Comparison of ENCODE assay signal across 8 cellular contexts in the genomic region with DNA sequence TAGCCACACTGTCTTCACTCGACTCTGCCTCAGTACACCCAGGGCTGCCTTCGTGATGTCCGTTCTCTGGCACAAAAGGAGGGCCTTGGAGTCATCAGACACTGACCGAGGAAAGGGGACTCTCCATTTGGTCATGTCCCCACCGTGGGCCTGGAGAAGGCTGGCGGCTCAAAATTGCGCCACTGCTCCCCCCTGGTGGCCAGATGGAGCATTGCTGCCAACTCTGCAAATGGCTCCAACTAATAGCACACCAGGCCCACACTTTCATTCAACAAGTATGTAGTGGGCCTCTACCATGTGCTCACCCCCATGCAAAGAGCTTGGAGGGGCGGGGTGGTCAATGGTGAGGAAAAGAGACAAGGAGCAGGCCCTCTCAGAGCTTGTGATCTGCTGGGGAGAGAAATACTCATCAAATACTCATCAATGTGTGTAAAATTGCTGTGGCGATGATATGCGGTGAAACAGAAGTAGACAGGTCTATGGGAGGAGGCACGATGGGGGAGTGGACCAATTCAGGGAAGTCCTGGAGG. TPM values are rescaled to one million over a fixed set of nuclear protein-coding genes. Genes with fewer than 3 reads are reported as not detected.
DNase-seq lines count a peak whose midpoint lies in the region; ATAC-seq and TF ChIP-seq lines count a peak whose summit lies in the region.

No MANE protein-coding gene starts in this region.

- TF ChIP-seq CTCF in DOHH2 (IDR thresholded peaks at IDR 0.05; ENCODE audit: low read depth, low read length, poor library complexity, severe bottlenecking) = peak; percentile 96

- H4K20me1 ChIP-seq in DOHH2 (ENCODE audit: control insufficient read depth, insufficient read depth, low read depth, low read length) = no peaks in the 10 kb centered on the region

- no peaks in the 10 kb centered on the region for H3K36me3 ChIP-seq in DOHH2 (ENCODE audit: control insufficient read depth, low read length)

- H3K4me3 ChIP-seq in DOHH2 (ENCODE audit: low read length) = no peak overlapping the region

- peaks cover 17% of the 10 kb centered on the region for H3K27me3 ChIP-seq in DOHH2 (ENCODE audit: control insufficient read depth, low read length)

- H3K4me2 ChIP-seq in DOHH2 (ENCODE audit: low read length) = no peak overlapping the region

- DNase-seq in HuH-7.5 (ENCODE audit: low spot score) = peak; percentile 92
- DNase-seq in T follicular helper cell (ENCODE audit: low read depth) = peak; percentile 41
- peak; percentile 32 for DNase-seq in activated naive CD8-positive, alpha-beta T cell treated with anti-CD3 and anti-CD28 coated beads, Interleukin-2, amount 50 U/mL, for 16 hours (ENCODE audit: low read depth, low spot score)
- DNase-seq in cardiac septum (ENCODE audit: low spot score) = peak; percentile 89
- peak; percentile 90 for DNase-seq in retina

- H3K27ac ChIP-seq in DOHH2 (ENCODE audit: low read depth, low read length) = no peak overlapping the region

- H3K4me1 ChIP-seq in DOHH2 (ENCODE audit: control insufficient read depth, low read length) = peaks cover 7% of the 10 kb centered on the region

- ATAC-seq in HG02870 (IDR thresholded peaks at IDR 0.05; ENCODE audit: unreplicated experiment) (no peak), HG02852 (IDR thresholded peaks at IDR 0.05; ENCODE audit: unreplicated experiment) (no peak)

- H3K9me3 ChIP-seq in DOHH2 (ENCODE audit: control insufficient read depth, insufficient read depth, low read length) = no peaks in the 10 kb centered on the region

- no peaks in the 10 kb centered on the region for H3K9me2 ChIP-seq in DOHH2 (replicated peaks; ENCODE audit: control insufficient read depth, low read length)

- no peaks in the 10 kb centered on the region for H3K79me2 ChIP-seq in DOHH2 (ENCODE audit: control insufficient read depth, low read length)

- 0 out of 2 replicates have a peak, but pooled peaks cover 2% of the 10 kb centered on the region for H3F3A ChIP-seq in DOHH2 (ENCODE audit: control insufficient read depth, insufficient read depth)

- intact Hi-C loops in cardiac septum (cut with DNase I) = loop anchor here (1.0 to 2.0 kb wide), 3 partner anchors 22 to 120 kb away; no protein-coding TSS in a partner anchor

RNA-seq across cellular contexts. Expression of gene GRIN2C, which starts 5.2 kb away (rescaled TPM):
- 0.70 TPM for total RNA-seq in cardiac septum

RNA-seq across cellular contexts. Expression of gene FDXR, which starts 7.9 kb away (rescaled TPM):
- total RNA-seq in cardiac septum = 3.9 TPM

RNA-seq across cellular contexts. Expression of gene FADS6, which starts 28.5 kb away (rescaled TPM):
- not detected for total RNA-seq in cardiac septum

RNA-seq across cellular contexts. Expression of gene USH1G, which starts 58.1 kb away (rescaled TPM):
- not detected for total RNA-seq in cardiac septum

RNA-seq across cellular contexts. Expression of gene OTOP2, which starts 59.1 kb away (rescaled TPM):
- total RNA-seq in cardiac septum = not detected

Comparison
In these comparisons a context has a peak if more than half of its experiments do, and no peak if none do; other contexts are left out.
1. DNase-seq: peak in every context shown above with its lines; median percentile 92 in HuH-7.5; 90 in retina; 89 in cardiac septum; 41 in T follicular helper cell; 32 in activated naive CD8-positive, alpha-beta T cell treated with anti-CD3 and anti-CD28 coated beads, Interleukin-2, amount 50 U/mL, for 16 hours.